ENCODE assay signal across 15 cellular contexts in the genomic region with DNA sequence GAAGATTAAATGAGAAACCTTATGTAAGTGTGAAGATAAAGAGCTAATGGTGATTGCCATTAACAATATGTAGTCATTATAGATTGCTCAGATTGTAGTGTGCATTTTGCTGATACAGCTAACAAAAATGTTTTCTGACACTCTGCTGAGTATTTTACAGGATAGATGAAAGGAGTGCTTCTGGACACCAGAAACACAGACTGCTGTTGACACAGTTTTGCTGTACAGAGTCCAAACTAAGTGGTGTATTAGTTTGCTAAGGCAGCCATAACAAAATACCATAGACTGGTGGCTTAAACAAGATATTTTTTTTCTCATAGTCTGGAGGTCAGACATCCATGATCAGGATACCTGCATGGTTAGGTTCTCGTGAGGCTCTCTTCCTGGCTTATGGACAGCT. TPM values are rescaled to one million over a fixed set of nuclear protein-coding genes. Genes with fewer than 3 reads are reported as not detected.
DNase-seq lines count a peak whose midpoint lies in the region; ATAC-seq and TF ChIP-seq lines count a peak whose summit lies in the region.
"Had no signal": no experiment of that assay in that cellular context is flagged by ENCODE, and none has a peak within 500 bp of the region (broad histone marks: within the 10 kb centered on the region; RNA-seq: fewer than 3 reads in every experiment).

No MANE protein-coding gene starts in this region.

- peaks cover 45% of the 10 kb centered on the region for H3K4me1 Mint-ChIP-seq in T-helper 1 cell treated with Interleukin-12 subunit alpha and Interleukin-12 subunit beta and Interleukin-4 antibody, amounts not matched to agents 30 μg/mL and 1 μg/mL, for 36 hours (ENCODE audit: low read depth)
- H3K4me1 Mint-ChIP-seq in neural progenitor cell: peaks cover 47% of the 10 kb centered on the region

- ATAC-seq in GM21723 (IDR thresholded peaks at IDR 0.05; ENCODE audit: unreplicated experiment): no peak

- H3K27ac Mint-ChIP-seq in T-helper 1 cell treated with Interleukin-12 subunit alpha and Interleukin-12 subunit beta and Interleukin-4 antibody, amounts not matched to agents 30 μg/mL and 1 μg/mL, for 36 hours: no peak overlapping the region
- no peak overlapping the region for H3K27ac Mint-ChIP-seq in neural progenitor cell

- peak overlapping the region; percentile 83 for H3K4me2 ChIP-seq in Karpas-422 (ENCODE audit: low read depth, low read length, poor library complexity, severe bottlenecking)
- H3K4me2 ChIP-seq in mammary epithelial cell (ENCODE audit: insufficient read depth, low read depth, low read length): peak overlapping the region; percentile 24
- peak overlapping the region; percentile 83 for H3K4me2 ChIP-seq in neural progenitor cell

- dilution Hi-C loops in mammary epithelial cell (cut with HindIII; ENCODE audit: low sequenced_read_pairs): loop anchor here (10.0 kb wide), 1 partner anchor 235 kb away; no protein-coding TSS in a partner anchor

- H3K36me3 ChIP-seq in Karpas-422 (ENCODE audit: insufficient read depth, low read length) (peaks cover 25% of the 10 kb centered on the region), mammary epithelial cell (ENCODE audit: insufficient read depth, low read length) (peaks cover 2% of the 10 kb centered on the region), neural progenitor cell (no peaks in the 10 kb centered on the region)

- no peaks in the 10 kb centered on the region for H3K9me3 Mint-ChIP-seq in T-helper 1 cell treated with Interleukin-12 subunit alpha and Interleukin-12 subunit beta and Interleukin-4 antibody, amounts not matched to agents 30 μg/mL and 1 μg/mL, for 36 hours
- H3K9me3 Mint-ChIP-seq in neural progenitor cell: no peaks in the 10 kb centered on the region

- 100% methylated on average over 1 of the region's 1 CpG for WGBS in mammary epithelial cell (ENCODE audit: low coverage, missing lambda C conversion rate)

- peak overlapping the region; percentile 94 for H3K9ac ChIP-seq in Karpas-422 (ENCODE audit: low read length)
- H3K9ac ChIP-seq in mammary epithelial cell (ENCODE audit: insufficient read depth, low read length): no peak overlapping the region
- H3K9ac ChIP-seq in neural progenitor cell: no peak overlapping the region

- peak overlapping the region; percentile 94 for H3K4me3 Mint-ChIP-seq in T-helper 1 cell treated with Interleukin-12 subunit alpha and Interleukin-12 subunit beta and Interleukin-4 antibody, amounts not matched to agents 30 μg/mL and 1 μg/mL, for 36 hours
- H3K4me3 Mint-ChIP-seq in neural progenitor cell: peak overlapping the region; percentile 99

- H2AFZ ChIP-seq in Karpas-422 (ENCODE audit: low read length) (no peak overlapping the region), mammary epithelial cell (ENCODE audit: low read depth, low read length) (no peak overlapping the region), neural progenitor cell (replicated peaks) (no peak overlapping the region)

- H3K27ac ChIP-seq in Karpas-422 (ENCODE audit: low read length): peak overlapping the region; percentile 90
- no peak overlapping the region for H3K27ac ChIP-seq in mammary epithelial cell (ENCODE audit: insufficient read depth, low read depth, low read length)
- no peak overlapping the region for H3K27ac ChIP-seq in neural progenitor cell
- H3K27ac ChIP-seq: dorsolateral prefrontal cortex had no signal

- no peaks in the 10 kb centered on the region for H3K9me3 ChIP-seq in Karpas-422 (ENCODE audit: low read length)
- no peaks in the 10 kb centered on the region for H3K9me3 ChIP-seq in mammary epithelial cell (replicated peaks; ENCODE audit: insufficient read depth, low read length)
- H3K9me3 ChIP-seq in neural progenitor cell (ENCODE audit: low read depth): no peaks in the 10 kb centered on the region

- peaks cover 10% of the 10 kb centered on the region for H3K36me3 Mint-ChIP-seq in T-helper 1 cell treated with Interleukin-12 subunit alpha and Interleukin-12 subunit beta and Interleukin-4 antibody, amounts not matched to agents 30 μg/mL and 1 μg/mL, for 36 hours (ENCODE audit: low read depth)
- H3K36me3 Mint-ChIP-seq in neural progenitor cell: peaks cover 7% of the 10 kb centered on the region

- H3F3A ChIP-seq in neural progenitor cell (ENCODE audit: low read depth): peaks cover 15% of the 10 kb centered on the region

- H3K27me3 Mint-ChIP-seq in T-helper 1 cell treated with Interleukin-12 subunit alpha and Interleukin-12 subunit beta and Interleukin-4 antibody, amounts not matched to agents 30 μg/mL and 1 μg/mL, for 36 hours (ENCODE audit: low read depth): peaks cover 3% of the 10 kb centered on the region
- peaks cover 2% of the 10 kb centered on the region for H3K27me3 Mint-ChIP-seq in neural progenitor cell (ENCODE audit: insufficient read depth, low read depth)

- no peaks in the 10 kb centered on the region for H3K9me2 ChIP-seq in Karpas-422 (replicated peaks; ENCODE audit: insufficient read depth, low read length)

- H3K4me3 ChIP-seq in Karpas-422 (ENCODE audit: low read length): peak overlapping the region; percentile 94
- no peak overlapping the region for H3K4me3 ChIP-seq in mammary epithelial cell (replicated peaks in 1 of 3; ENCODE audit: insufficient read depth in 1 of 3, low read depth in 2 of 3, low read length in 3 of 3)
- H3K4me3 ChIP-seq in neural progenitor cell: peak overlapping the region; percentile 88

- H3K27me3 ChIP-seq in Karpas-422 (ENCODE audit: low read length): no peaks in the 10 kb centered on the region
- H3K27me3 ChIP-seq in mammary epithelial cell (ENCODE audit: insufficient read depth, low read length): no peaks in the 10 kb centered on the region
- H3K27me3 ChIP-seq in neural progenitor cell: no peaks in the 10 kb centered on the region
- H3K27me3 ChIP-seq: dorsolateral prefrontal cortex had no signal

- 0 out of 2 replicates have a peak, but pooled peaks cover 9% of the 10 kb centered on the region for H4K20me1 ChIP-seq in Karpas-422 (ENCODE audit: insufficient read depth, low read depth, low read length)
- H4K20me1 ChIP-seq in mammary epithelial cell (ENCODE audit: insufficient read depth, low read length): no peaks in the 10 kb centered on the region
- peaks cover 67% of the 10 kb centered on the region for H4K20me1 ChIP-seq in neural progenitor cell (ENCODE audit: low read depth)

- CTCF ChIA-PET in mammary epithelial cell (lab: Charles Lee; ENCODE audit: low non-redundant PET): no interaction called here

- intact Hi-C loops in mammary epithelial cell (cut with micrococcal nuclease): no loop called here

- H3K79me2 ChIP-seq in Karpas-422 (ENCODE audit: low read length) (peaks cover 71% of the 10 kb centered on the region), mammary epithelial cell (ENCODE audit: insufficient read depth, low read length) (peaks cover 65% of the 10 kb centered on the region), neural progenitor cell (ENCODE audit: low read depth) (peaks cover 72% of the 10 kb centered on the region)

- DNase-seq in T-helper 1 cell (no peak), Karpas-422 (no peak), mammary epithelial cell (no peak), neural progenitor cell (ENCODE audit: low spot score) (no peak), NCI-H2196 (lab: John Stamatoyannopoulos, UW; ENCODE audit: unreplicated experiment) (no peak), HCEC 1CT (no peak)
- DNase-seq: ACHN; activated naive CD4-positive, alpha-beta T cell treated with anti-CD3 and anti-CD28 coated beads, Interleukin-2, amount 50 U/mL, for 16 hours; dorsolateral prefrontal cortex; H7; NCI-H1436 treated with DMSO at 0.1 percent for 48 hours; stimulated activated CD4-positive, alpha-beta T cell treated with anti-CD3 and anti-CD28 coated beads, Interleukin-2, amount 100 ng/mL, for 24 hours; substantia nigra had no signal

- H3K4me1 ChIP-seq in Karpas-422 (ENCODE audit: low read length): peaks cover 75% of the 10 kb centered on the region
- no peaks in the 10 kb centered on the region for H3K4me1 ChIP-seq in mammary epithelial cell (ENCODE audit: insufficient read depth, low read length)
- peaks cover 38% of the 10 kb centered on the region for H3K4me1 ChIP-seq in neural progenitor cell

- BruUV-seq in mammary epithelial cell (replicated peaks; lab: Mats Ljungman, UMichigan): no TSS peak

- TF ChIP-seq CTCF in mammary epithelial cell (conservative IDR thresholded peaks at IDR 0.05 in 1 of 2, IDR thresholded peaks at IDR 0.05 in 1 of 2; ENCODE audit: extremely low read depth in 1 of 2, insufficient read depth in 1 of 2, low read depth in 1 of 2, low read length in 2 of 2) (no peak), neural progenitor cell (IDR thresholded peaks at IDR 0.05) (no peak)

- in situ Hi-C loops in mammary epithelial cell (cut with MboI; ENCODE audit: low sequenced_read_pairs in 2 of 2): loop anchor here in 1 of 2 donors (25.0 kb wide), 1 partner anchor 432 kb away; no protein-coding TSS in a partner anchor

RNA-seq across cellular contexts. Expression of a gene that starts 2.2 kb away (rescaled TPM):
- total RNA-seq in Karpas-422 (2014; rRNA removed; shearing (Covaris generic); ENCODE audit: low replicate concordance): 40.4 and 42.3 TPM in 2 replicates
- total RNA-seq in mammary epithelial cell (10 to 100 TPM; 10.2 to 34.3 TPM), neural progenitor cell (ENCODE audit: low replicate concordance) (72.0 and 109 TPM in 2 replicates)
- polyA plus RNA-seq in mammary epithelial cell: 8.7 TPM
- 10.0 TPM for polyA minus RNA-seq in mammary epithelial cell

Comparison
In these comparisons a context has a peak if more than half of its experiments do, and no peak if none do; other contexts are left out.
1. H3K4me2 ChIP-seq: peak in every context shown above with its lines; median percentile 83 in Karpas-422; 83 in neural progenitor cell; 24 in mammary epithelial cell.
2. H3K4me3 ChIP-seq: peak in Karpas-422 (single experiment) and neural progenitor cell (single experiment); none in mammary epithelial cell (0 of 3).